In genomic region chr16:27826081-27826892, GRCh38 we compare ENCODE assay signal across 28 cellular contexts.
"Had no signal": no experiment of that assay in that cellular context is flagged by ENCODE, and none has a peak within 500 bp of the region (broad histone marks: within the 10 kb centered on the region; RNA-seq: fewer than 3 reads in every experiment).

No MANE protein-coding gene starts in this region.

- H3K4me3 ChIP-seq: coronary artery, esophagus squamous epithelium, heart right ventricle, neural progenitor cell, prostate gland, right atrium auricular region, thyroid gland had no signal

- H3K27ac Mint-ChIP-seq: naive thymus-derived CD4-positive, alpha-beta T cell; nephron; neural progenitor cell; stimulated activated naive CD8-positive, alpha-beta T cell treated with anti-CD3 and anti-CD28 coated beads, Interleukin-15, amount 100 ng/mL, for 72 hours had no signal

- H3K36me3 ChIP-seq: esophagus squamous epithelium, heart right ventricle, neural progenitor cell, prostate gland, right atrium auricular region, thyroid gland had no signal

- H3K27me3 ChIP-seq: neural progenitor cell, right atrium auricular region, thyroid gland had no signal

- H3K9me3 ChIP-seq: prostate gland, thyroid gland had no signal

- H2AFZ ChIP-seq: neural progenitor cell, parathyroid adenoma had no signal

- H3K79me2 ChIP-seq: parathyroid adenoma had no signal

- H3K4me1 ChIP-seq: esophagus squamous epithelium, heart right ventricle, neural progenitor cell, parathyroid adenoma, right atrium auricular region had no signal

- H3K27ac ChIP-seq: coronary artery, esophagus squamous epithelium, heart right ventricle, neural progenitor cell, parathyroid adenoma, prostate gland, right atrium auricular region, thyroid gland had no signal

- DNase-seq: central memory CD4-positive, alpha-beta T cell; dermis blood vessel endothelial cell; effector memory CD4-positive, alpha-beta T cell; erythroblast; esophagus squamous epithelium; foreskin melanocyte; glutamatergic neuron; heart right ventricle; kidney; mesenchymal stem cell; midbrain; naive thymus-derived CD4-positive, alpha-beta T cell; small intestine; stimulated activated CD4-positive, alpha-beta T cell treated with anti-CD3 and anti-CD28 coated beads, Interleukin-12 subunit alpha, Interleukin-12 subunit beta, amount 100 ng/mL, for 4 hours; stimulated activated CD4-positive, alpha-beta T cell treated with anti-CD3 and anti-CD28 coated beads, Interleukin-1b, Interleukin-23, amount 100 ng/mL, for 48 hours; stimulated activated CD4-positive, alpha-beta T cell treated with anti-CD3 and anti-CD28 coated beads, Interleukin-4, amount 100 ng/mL, for 1 hour; stimulated activated CD8-positive, alpha-beta memory T cell treated with anti-CD3 and anti-CD28 coated beads, Interleukin-4, amount 100 ng/mL, for 48 hours; stimulated activated naive CD4-positive, alpha-beta T cell; stimulated activated naive CD8-positive, alpha-beta T cell treated with anti-CD3 and anti-CD28 coated beads, Interleukin-15, amount 100 ng/mL, for 72 hours; thyroid gland; trophoblast cell had no signal

- H3K4me3 Mint-ChIP-seq: naive thymus-derived CD4-positive, alpha-beta T cell; nephron; stimulated activated naive CD8-positive, alpha-beta T cell treated with anti-CD3 and anti-CD28 coated beads, Interleukin-15, amount 100 ng/mL, for 72 hours had no signal

- ATAC-seq: heart right ventricle; left lobe of liver; naive thymus-derived CD4-positive, alpha-beta T cell; stimulated activated naive CD8-positive, alpha-beta T cell treated with anti-CD3 and anti-CD28 coated beads, Interleukin-15, amount 100 ng/mL, for 72 hours had no signal

- H3K4me1 Mint-ChIP-seq: neural progenitor cell; stimulated activated naive CD8-positive, alpha-beta T cell treated with anti-CD3 and anti-CD28 coated beads, Interleukin-15, amount 100 ng/mL, for 72 hours had no signal

- H3K4me2 ChIP-seq: neural progenitor cell had no signal

- H3K36me3 Mint-ChIP-seq: neural progenitor cell had no signal
